ENCODE assay signal across 34 cellular contexts in genomic region chrX:106467943-106468342, GRCh38.
"Had no signal": no experiment of that assay in that cellular context is flagged by ENCODE, and none has a peak within 500 bp of the region (broad histone marks: within the 10 kb centered on the region; RNA-seq: fewer than 3 reads in every experiment).

No MANE protein-coding gene starts in this region.

- DNase-seq: Karpas-422, Kasumi-1, MG63, MM.1S, MV-4-11, NCI-H1048, NCI-H1092, NCI-H1092 treated with DMSO at 0.1 percent for 48 hours, NCI-H1105, NCI-H1105 treated with DMSO at 0.1 percent for 48 hours, NCI-H1417, NCI-H1417 treated with DMSO at 0.1 percent for 48 hours, NCI-H1436, NCI-H1436 treated with DMSO at 0.1 percent for 48 hours, NCI-H146, NCI-H1694, NCI-H1694 treated with DMSO at 0.1 percent for 48 hours, NCI-H187, NCI-H187 treated with DMSO at 0.1 percent for 48 hours, NCI-H1930, NCI-H2029, NCI-H2029 treated with DMSO at 0.1 percent for 48 hours, NCI-H2081, NCI-H2081 treated with DMSO at 0.1 percent for 48 hours, NCI-H2107, NCI-H2171, NCI-H2171 treated with DMSO at 0.1 percent for 48 hours, NCI-H2227 treated with DMSO at 0.1 percent for 48 hours, NCI-H226, NCI-H345, NCI-H446, NCI-H446 treated with DMSO at 0.1 percent for 48 hours, NCI-H510A, NCI-H510A treated with DMSO at 0.1 percent for 48 hours had no signal

- H3K4me3 ChIP-seq: MG63 had no signal

- H3K36me3 ChIP-seq: MG63 had no signal

- H3K9me3 ChIP-seq: MG63 had no signal
